1 cellular context compared by ENCODE assay signal in the genomic region with DNA sequence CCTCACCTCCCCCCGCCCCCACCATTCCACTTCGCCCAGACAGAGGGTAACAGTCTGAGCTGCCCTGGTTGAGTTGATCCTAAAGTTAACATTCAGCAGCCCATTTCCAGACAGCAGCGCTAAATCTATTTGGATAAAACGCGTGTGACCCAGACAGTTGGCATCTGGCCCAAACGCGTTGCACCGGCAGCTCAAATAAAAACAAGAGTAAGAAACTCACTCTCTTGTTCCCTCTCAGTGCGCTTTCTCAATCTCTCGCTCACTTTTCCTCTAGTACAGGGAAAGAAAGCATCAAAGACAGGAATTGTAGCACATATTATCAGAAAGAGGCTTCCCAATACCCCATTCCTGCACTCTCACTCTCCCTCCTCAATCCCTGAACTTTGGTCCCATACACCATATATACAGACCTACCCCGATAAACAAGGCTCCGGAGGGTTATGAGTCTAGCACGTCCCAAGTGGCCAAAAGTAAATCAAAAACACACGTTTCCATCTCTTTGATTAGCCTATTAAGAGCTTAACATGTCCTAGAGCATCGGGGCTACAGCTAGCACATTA.
TF ChIP-seq lines count a peak whose summit lies in the region.

No MANE protein-coding gene starts in this region.

TF ChIP-seq in HEK293, 187 proteins besides CTCF, POLR2A, EP300 and RAD21 (continued from another document and continues in another):
- TF ChIP-seq GLIS1 (tag by site-specific recombination; IDR thresholded peaks at IDR 0.05) (0 out of 2 replicates have a peak, but pooled peaks have one; percentile 14), ZNF521 (tag by site-specific recombination; IDR thresholded peaks at IDR 0.05) (no peak), ZNF660 (tag by site-specific recombination; IDR thresholded peaks at IDR 0.05) (peak; percentile 64), KLF8 (tag by site-specific recombination; IDR thresholded peaks at IDR 0.05) (no peak), SETDB1 (IDR thresholded peaks at IDR 0.05; ENCODE audit: insufficient read length, low read length) (no peak), ZXDB (tag by site-specific recombination; IDR thresholded peaks at IDR 0.05) (peak; percentile 23; the same call in 1 of the 2 replicates), ZNF843 (tag by site-specific recombination; IDR thresholded peaks at IDR 0.05) (peak; percentile 65; the same call in 1 of the 2 replicates), SP7 (tag by site-specific recombination; IDR thresholded peaks at IDR 0.05) (0 out of 2 replicates have a peak, but pooled peaks have one; percentile 39), ZNF184 (tag by site-specific recombination; IDR thresholded peaks at IDR 0.05) (0 out of 2 replicates have a peak, but pooled peaks have one; percentile 10), ZNF555 (tag by site-specific recombination; conservative IDR thresholded peaks at IDR 0.05) (no peak), ZFP37 (tag by site-specific recombination; IDR thresholded peaks at IDR 0.05) (0 out of 2 replicates have a peak, but pooled peaks have one; percentile 36), OSR2 (tag by site-specific recombination; IDR thresholded peaks at IDR 0.05) (peak; percentile 58), ZNF596 (tag by site-specific recombination; IDR thresholded peaks at IDR 0.05) (0 out of 2 replicates have a peak, but pooled peaks have one; percentile 40), ZNF394 (tag by site-specific recombination; IDR thresholded peaks at IDR 0.05; ENCODE audit: borderline replicate concordance) (no peak), FEZF1 (tag by site-specific recombination; IDR thresholded peaks at IDR 0.05) (peak; percentile 64), ZNF561 (tag by site-specific recombination; IDR thresholded peaks at IDR 0.05; ENCODE audit: borderline replicate concordance) (peak; percentile 72), ZNF548 (tag by site-specific recombination; IDR thresholded peaks at IDR 0.05) (no peak), ZBTB20 (tag by site-specific recombination; IDR thresholded peaks at IDR 0.05) (peak; percentile 58; the same call in 1 of the 2 replicates), ZNF366 (tag by site-specific recombination; conservative IDR thresholded peaks at IDR 0.05) (peak; percentile 86), ZNF501 (tag by site-specific recombination; IDR thresholded peaks at IDR 0.05) (peak; percentile 37), ZNF132 (tag by site-specific recombination; IDR thresholded peaks at IDR 0.05; ENCODE audit: borderline replicate concordance) (no peak), IKZF3 (tag by site-specific recombination; IDR thresholded peaks at IDR 0.05) (peak; percentile 44; the same call in 1 of the 2 replicates), RBAK (tag by site-specific recombination; IDR thresholded peaks at IDR 0.05) (no peak)
- TF ChIP-seq, protein P1, sequence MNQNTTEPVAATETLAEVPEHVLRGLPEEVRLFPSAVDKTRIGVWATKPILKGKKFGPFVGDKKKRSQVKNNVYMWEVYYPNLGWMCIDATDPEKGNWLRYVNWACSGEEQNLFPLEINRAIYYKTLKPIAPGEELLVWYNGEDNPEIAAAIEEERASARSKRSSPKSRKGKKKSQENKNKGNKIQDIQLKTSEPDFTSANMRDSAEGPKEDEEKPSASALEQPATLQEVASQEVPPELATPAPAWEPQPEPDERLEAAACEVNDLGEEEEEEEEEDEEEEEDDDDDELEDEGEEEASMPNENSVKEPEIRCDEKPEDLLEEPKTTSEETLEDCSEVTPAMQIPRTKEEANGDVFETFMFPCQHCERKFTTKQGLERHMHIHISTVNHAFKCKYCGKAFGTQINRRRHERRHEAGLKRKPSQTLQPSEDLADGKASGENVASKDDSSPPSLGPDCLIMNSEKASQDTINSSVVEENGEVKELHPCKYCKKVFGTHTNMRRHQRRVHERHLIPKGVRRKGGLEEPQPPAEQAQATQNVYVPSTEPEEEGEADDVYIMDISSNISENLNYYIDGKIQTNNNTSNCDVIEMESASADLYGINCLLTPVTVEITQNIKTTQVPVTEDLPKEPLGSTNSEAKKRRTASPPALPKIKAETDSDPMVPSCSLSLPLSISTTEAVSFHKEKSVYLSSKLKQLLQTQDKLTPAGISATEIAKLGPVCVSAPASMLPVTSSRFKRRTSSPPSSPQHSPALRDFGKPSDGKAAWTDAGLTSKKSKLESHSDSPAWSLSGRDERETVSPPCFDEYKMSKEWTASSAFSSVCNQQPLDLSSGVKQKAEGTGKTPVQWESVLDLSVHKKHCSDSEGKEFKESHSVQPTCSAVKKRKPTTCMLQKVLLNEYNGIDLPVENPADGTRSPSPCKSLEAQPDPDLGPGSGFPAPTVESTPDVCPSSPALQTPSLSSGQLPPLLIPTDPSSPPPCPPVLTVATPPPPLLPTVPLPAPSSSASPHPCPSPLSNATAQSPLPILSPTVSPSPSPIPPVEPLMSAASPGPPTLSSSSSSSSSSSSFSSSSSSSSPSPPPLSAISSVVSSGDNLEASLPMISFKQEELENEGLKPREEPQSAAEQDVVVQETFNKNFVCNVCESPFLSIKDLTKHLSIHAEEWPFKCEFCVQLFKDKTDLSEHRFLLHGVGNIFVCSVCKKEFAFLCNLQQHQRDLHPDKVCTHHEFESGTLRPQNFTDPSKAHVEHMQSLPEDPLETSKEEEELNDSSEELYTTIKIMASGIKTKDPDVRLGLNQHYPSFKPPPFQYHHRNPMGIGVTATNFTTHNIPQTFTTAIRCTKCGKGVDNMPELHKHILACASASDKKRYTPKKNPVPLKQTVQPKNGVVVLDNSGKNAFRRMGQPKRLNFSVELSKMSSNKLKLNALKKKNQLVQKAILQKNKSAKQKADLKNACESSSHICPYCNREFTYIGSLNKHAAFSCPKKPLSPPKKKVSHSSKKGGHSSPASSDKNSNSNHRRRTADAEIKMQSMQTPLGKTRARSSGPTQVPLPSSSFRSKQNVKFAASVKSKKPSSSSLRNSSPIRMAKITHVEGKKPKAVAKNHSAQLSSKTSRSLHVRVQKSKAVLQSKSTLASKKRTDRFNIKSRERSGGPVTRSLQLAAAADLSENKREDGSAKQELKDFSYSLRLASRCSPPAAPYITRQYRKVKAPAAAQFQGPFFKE (tag by site-specific recombination; IDR thresholded peaks at IDR 0.05; ENCODE audit: borderline replicate concordance) = no peak
- TF ChIP-seq, protein P2, sequence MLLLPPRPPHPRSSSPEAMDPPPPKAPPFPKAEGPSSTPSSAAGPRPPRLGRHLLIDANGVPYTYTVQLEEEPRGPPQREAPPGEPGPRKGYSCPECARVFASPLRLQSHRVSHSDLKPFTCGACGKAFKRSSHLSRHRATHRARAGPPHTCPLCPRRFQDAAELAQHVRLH (tag by site-specific recombination; IDR thresholded peaks at IDR 0.05) = no peak; the same call in 1 of the 2 replicates
- TF ChIP-seq, protein P3, sequence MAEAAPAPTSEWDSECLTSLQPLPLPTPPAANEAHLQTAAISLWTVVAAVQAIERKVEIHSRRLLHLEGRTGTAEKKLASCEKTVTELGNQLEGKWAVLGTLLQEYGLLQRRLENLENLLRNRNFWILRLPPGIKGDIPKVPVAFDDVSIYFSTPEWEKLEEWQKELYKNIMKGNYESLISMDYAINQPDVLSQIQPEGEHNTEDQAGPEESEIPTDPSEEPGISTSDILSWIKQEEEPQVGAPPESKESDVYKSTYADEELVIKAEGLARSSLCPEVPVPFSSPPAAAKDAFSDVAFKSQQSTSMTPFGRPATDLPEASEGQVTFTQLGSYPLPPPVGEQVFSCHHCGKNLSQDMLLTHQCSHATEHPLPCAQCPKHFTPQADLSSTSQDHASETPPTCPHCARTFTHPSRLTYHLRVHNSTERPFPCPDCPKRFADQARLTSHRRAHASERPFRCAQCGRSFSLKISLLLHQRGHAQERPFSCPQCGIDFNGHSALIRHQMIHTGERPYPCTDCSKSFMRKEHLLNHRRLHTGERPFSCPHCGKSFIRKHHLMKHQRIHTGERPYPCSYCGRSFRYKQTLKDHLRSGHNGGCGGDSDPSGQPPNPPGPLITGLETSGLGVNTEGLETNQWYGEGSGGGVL (tag by site-specific recombination; IDR thresholded peaks at IDR 0.05) = peak; percentile 17
- TF ChIP-seq, protein P4, sequence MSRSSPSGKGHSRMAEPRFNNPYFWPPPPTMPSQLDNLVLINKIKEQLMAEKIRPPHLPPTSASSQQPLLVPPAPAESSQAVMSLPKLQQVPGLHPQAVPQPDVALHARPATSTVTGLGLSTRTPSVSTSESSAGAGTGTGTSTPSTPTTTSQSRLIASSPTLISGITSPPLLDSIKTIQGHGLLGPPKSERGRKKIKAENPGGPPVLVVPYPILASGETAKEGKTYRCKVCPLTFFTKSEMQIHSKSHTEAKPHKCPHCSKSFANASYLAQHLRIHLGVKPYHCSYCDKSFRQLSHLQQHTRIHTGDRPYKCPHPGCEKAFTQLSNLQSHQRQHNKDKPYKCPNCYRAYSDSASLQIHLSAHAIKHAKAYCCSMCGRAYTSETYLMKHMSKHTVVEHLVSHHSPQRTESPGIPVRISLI (tag by site-specific recombination; IDR thresholded peaks at IDR 0.05) = no peak
- TF ChIP-seq, protein P5, sequence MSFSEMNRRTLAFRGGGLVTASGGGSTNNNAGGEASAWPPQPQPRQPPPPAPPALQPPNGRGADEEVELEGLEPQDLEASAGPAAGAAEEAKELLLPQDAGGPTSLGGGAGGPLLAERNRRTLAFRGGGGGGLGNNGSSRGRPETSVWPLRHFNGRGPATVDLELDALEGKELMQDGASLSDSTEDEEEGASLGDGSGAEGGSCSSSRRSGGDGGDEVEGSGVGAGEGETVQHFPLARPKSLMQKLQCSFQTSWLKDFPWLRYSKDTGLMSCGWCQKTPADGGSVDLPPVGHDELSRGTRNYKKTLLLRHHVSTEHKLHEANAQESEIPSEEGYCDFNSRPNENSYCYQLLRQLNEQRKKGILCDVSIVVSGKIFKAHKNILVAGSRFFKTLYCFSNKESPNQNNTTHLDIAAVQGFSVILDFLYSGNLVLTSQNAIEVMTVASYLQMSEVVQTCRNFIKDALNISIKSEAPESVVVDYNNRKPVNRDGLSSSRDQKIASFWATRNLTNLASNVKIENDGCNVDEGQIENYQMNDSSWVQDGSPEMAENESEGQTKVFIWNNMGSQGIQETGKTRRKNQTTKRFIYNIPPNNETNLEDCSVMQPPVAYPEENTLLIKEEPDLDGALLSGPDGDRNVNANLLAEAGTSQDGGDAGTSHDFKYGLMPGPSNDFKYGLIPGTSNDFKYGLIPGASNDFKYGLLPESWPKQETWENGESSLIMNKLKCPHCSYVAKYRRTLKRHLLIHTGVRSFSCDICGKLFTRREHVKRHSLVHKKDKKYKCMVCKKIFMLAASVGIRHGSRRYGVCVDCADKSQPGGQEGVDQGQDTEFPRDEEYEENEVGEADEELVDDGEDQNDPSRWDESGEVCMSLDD (tag by site-specific recombination; IDR thresholded peaks at IDR 0.05) = no peak
- TF ChIP-seq, protein P6, sequence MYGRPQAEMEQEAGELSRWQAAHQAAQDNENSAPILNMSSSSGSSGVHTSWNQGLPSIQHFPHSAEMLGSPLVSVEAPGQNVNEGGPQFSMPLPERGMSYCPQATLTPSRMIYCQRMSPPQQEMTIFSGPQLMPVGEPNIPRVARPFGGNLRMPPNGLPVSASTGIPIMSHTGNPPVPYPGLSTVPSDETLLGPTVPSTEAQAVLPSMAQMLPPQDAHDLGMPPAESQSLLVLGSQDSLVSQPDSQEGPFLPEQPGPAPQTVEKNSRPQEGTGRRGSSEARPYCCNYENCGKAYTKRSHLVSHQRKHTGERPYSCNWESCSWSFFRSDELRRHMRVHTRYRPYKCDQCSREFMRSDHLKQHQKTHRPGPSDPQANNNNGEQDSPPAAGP (tag by site-specific recombination; IDR thresholded peaks at IDR 0.05) = 0 out of 2 replicates have a peak, but pooled peaks have one; percentile 15
- TF ChIP-seq, protein P7, sequence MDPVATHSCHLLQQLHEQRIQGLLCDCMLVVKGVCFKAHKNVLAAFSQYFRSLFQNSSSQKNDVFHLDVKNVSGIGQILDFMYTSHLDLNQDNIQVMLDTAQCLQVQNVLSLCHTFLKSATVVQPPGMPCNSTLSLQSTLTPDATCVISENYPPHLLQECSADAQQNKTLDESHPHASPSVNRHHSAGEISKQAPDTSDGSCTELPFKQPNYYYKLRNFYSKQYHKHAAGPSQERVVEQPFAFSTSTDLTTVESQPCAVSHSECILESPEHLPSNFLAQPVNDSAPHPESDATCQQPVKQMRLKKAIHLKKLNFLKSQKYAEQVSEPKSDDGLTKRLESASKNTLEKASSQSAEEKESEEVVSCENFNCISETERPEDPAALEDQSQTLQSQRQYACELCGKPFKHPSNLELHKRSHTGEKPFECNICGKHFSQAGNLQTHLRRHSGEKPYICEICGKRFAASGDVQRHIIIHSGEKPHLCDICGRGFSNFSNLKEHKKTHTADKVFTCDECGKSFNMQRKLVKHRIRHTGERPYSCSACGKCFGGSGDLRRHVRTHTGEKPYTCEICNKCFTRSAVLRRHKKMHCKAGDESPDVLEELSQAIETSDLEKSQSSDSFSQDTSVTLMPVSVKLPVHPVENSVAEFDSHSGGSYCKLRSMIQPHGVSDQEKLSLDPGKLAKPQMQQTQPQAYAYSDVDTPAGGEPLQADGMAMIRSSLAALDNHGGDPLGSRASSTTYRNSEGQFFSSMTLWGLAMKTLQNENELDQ (tag by site-specific recombination; IDR thresholded peaks at IDR 0.05; ENCODE audit: low read depth) = no peak
- TF ChIP-seq, protein P8, sequence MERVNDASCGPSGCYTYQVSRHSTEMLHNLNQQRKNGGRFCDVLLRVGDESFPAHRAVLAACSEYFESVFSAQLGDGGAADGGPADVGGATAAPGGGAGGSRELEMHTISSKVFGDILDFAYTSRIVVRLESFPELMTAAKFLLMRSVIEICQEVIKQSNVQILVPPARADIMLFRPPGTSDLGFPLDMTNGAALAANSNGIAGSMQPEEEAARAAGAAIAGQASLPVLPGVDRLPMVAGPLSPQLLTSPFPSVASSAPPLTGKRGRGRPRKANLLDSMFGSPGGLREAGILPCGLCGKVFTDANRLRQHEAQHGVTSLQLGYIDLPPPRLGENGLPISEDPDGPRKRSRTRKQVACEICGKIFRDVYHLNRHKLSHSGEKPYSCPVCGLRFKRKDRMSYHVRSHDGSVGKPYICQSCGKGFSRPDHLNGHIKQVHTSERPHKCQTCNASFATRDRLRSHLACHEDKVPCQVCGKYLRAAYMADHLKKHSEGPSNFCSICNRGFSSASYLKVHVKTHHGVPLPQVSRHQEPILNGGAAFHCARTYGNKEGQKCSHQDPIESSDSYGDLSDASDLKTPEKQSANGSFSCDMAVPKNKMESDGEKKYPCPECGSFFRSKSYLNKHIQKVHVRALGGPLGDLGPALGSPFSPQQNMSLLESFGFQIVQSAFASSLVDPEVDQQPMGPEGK (tag by site-specific recombination; IDR thresholded peaks at IDR 0.05) = peak; percentile 72; the same call in 1 of the 2 replicates
- TF ChIP-seq, protein P9, sequence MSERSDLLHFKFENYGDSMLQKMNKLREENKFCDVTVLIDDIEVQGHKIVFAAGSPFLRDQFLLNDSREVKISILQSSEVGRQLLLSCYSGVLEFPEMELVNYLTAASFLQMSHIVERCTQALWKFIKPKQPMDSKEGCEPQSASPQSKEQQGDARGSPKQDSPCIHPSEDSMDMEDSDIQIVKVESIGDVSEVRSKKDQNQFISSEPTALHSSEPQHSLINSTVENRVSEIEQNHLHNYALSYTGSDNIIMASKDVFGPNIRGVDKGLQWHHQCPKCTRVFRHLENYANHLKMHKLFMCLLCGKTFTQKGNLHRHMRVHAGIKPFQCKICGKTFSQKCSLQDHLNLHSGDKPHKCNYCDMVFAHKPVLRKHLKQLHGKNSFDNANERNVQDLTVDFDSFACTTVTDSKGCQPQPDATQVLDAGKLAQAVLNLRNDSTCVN (tag by site-specific recombination; optimal IDR thresholded peaks at IDR 0.05) = peak; percentile 19
